In genomic region chr12:10613334-10614055, GRCh38 we compare ENCODE assay signal across 8 cellular contexts. TPM values are rescaled to one million over a fixed set of nuclear protein-coding genes. Genes with fewer than 3 reads are reported as not detected.
DNase-seq lines count a peak whose midpoint lies in the region; ATAC-seq and TF ChIP-seq lines count a peak whose summit lies in the region.

MAGOHB (minus strand) TSS chr12:10613609; CDS start chr12:10613532, 77 bp downstream.

- H3K4me3 ChIP-seq in H7 (ENCODE audit: insufficient read depth, low read depth, low read length) (peak within 1 kb of the TSS; percentile 77), fibroblast of pulmonary artery (replicated peaks; ENCODE audit: low read depth, low read length) (peak within 1 kb of the TSS; percentile 88)

- H3K4me1 Mint-ChIP-seq in natural killer cell treated with Interleukin-12 subunit alpha and Interleukin-12 subunit beta and Interleukin-15 and Interleukin-18, amount 100 ng/mL, for 72 hours (ENCODE audit: low read depth in 2 of 2) = peaks cover 36 to 52% of the 10 kb centered on the region in 2 donors

- peak within 1 kb of the TSS; percentile 99 for H3K4me3 Mint-ChIP-seq in natural killer cell treated with Interleukin-12 subunit alpha and Interleukin-12 subunit beta and Interleukin-15 and Interleukin-18, amount 100 ng/mL, for 72 hours

- no peaks in the 10 kb centered on the region for H3K27me3 ChIP-seq in H7 (ENCODE audit: control insufficient read depth, insufficient read depth, low read length)

- DNase-seq in ELF-1 (ENCODE audit: low read depth, low spot score) (peak; percentile 98), H7 (peak; percentile 79), M059J (ENCODE audit: low read depth) (peak; percentile 95), SHP77 (lab: John Stamatoyannopoulos, UW) (peak; percentile 76 to 82), fibroblast of pulmonary artery (ENCODE audit: low read depth) (peak; percentile 98)
- peak; percentile 96 for DNase-seq in activated effector memory CD4-positive, alpha-beta T cell treated with Interleukin-2 at 50 U/mL for 16 hours
- peak; percentile 96 for DNase-seq in natural killer cell treated with Interleukin-12 subunit alpha and Interleukin-12 subunit beta and Interleukin-15 and Interleukin-18, amount 100 ng/mL, for 72 hours (ENCODE audit: low spot score)
- peak; percentile 99 for DNase-seq in stimulated activated naive CD8-positive, alpha-beta T cell treated with anti-CD3 and anti-CD28 coated beads, Interleukin-15, Interleukin-2, amounts not matched to agents 100 U/mL and 50 U/mL, for 24 hours

- ATAC-seq in natural killer cell treated with Interleukin-12 subunit alpha and Interleukin-12 subunit beta and Interleukin-15 and Interleukin-18, amount 100 ng/mL, for 72 hours = peak; percentile 97
- peak; percentile 93 for ATAC-seq in stimulated activated naive CD8-positive, alpha-beta T cell treated with anti-CD3 and anti-CD28 coated beads, Interleukin-15, Interleukin-2, amounts not matched to agents 100 U/mL and 50 U/mL, for 24 hours

- H3K27ac Mint-ChIP-seq in natural killer cell treated with Interleukin-12 subunit alpha and Interleukin-12 subunit beta and Interleukin-15 and Interleukin-18, amount 100 ng/mL, for 72 hours = peak within 1 kb of the TSS; percentile 98 to 99

- no peak for TF ChIP-seq CTCF in fibroblast of pulmonary artery (IDR thresholded peaks at IDR 0.05; ENCODE audit: low read length, missing control alignments)

- H3K9me3 Mint-ChIP-seq in natural killer cell treated with Interleukin-12 subunit alpha and Interleukin-12 subunit beta and Interleukin-15 and Interleukin-18, amount 100 ng/mL, for 72 hours = no peaks in the 10 kb centered on the region

- peaks cover 37% of the 10 kb centered on the region for H3K36me3 Mint-ChIP-seq in natural killer cell treated with Interleukin-12 subunit alpha and Interleukin-12 subunit beta and Interleukin-15 and Interleukin-18, amount 100 ng/mL, for 72 hours

- H3K36me3 ChIP-seq in H7 (replicated peaks; ENCODE audit: control insufficient read depth, insufficient read depth, low read length) = peaks cover 11% of the 10 kb centered on the region

- H3K27me3 Mint-ChIP-seq in natural killer cell treated with Interleukin-12 subunit alpha and Interleukin-12 subunit beta and Interleukin-15 and Interleukin-18, amount 100 ng/mL, for 72 hours = no peaks in the 10 kb centered on the region

RNA-seq across cellular contexts. Expression of gene MAGOHB, which starts in this region (rescaled TPM):
- total RNA-seq in H7 (2014; rRNA removed; shearing (Covaris generic)) = 23.1 and 29.1 TPM in 2 replicates
- 51.5 and 90.2 TPM in 2 replicates for total RNA-seq in M059J (2014; rRNA removed; shearing (Covaris generic))
- total RNA-seq in natural killer cell treated with Interleukin-12 subunit alpha and Interleukin-12 subunit beta and Interleukin-15 and Interleukin-18, amount 100 ng/mL, for 72 hours = 10 to 100 TPM; 84.0 to 94.4 TPM

Comparison
In these comparisons a context has a peak if more than half of its experiments do, and no peak if none do; other contexts are left out.
1. Peak in every context shown above with its lines: DNase-seq, ATAC-seq and H3K4me3 ChIP-seq.